In the genomic region with DNA sequence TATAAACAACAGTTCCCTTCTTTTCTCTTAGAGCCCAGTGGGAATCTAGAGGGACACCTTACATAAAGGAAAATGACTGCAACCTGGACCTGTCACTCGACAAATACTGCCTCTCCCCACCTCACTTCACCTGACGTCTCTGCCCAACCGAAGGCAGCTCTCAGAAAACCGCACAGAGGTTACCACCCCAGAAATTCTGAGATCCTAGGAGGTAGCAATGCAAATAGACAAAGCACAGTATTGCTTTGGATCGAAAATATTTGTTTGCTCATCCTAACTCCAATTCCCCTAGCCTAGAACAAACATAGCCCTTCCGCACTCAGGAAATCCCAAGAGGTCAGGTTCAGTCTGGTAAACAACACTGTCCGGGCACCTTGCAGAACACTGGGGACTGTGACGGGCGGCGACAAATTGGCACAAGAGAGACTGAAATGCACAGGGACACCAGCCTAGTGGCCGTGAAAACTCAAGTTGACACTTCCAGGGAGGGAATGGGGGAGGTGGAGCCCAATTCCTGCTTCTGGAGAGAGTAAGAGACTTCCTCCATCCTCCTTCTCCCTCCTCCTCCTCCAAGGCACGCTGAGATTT, we compare ENCODE assay signal across 8 cellular contexts. TPM values are rescaled to one million over a fixed set of nuclear protein-coding genes. Genes with fewer than 3 reads are reported as not detected.
A peak's percentile ranks its signal among the peaks of the same experiment; 100 is the strongest.
DNase-seq lines count a peak whose midpoint lies in the region; ATAC-seq and TF ChIP-seq lines count a peak whose summit lies in the region.

No MANE protein-coding gene starts in this region.

- peaks cover 37% of the 10 kb centered on the region for H3K9me3 ChIP-seq in left ventricle myocardium inferior (replicated peaks)

- H3K9ac ChIP-seq in rectal smooth muscle tissue (ENCODE audit: low read length) = peak overlapping the region; percentile 88

- peaks cover under 1% of the 10 kb centered on the region for H3K27me3 ChIP-seq in left ventricle myocardium inferior (ENCODE audit: low read depth)
- no peaks in the 10 kb centered on the region for H3K27me3 ChIP-seq in rectal smooth muscle tissue (ENCODE audit: control insufficient read depth, insufficient read depth, low read length)

- DNase-seq in activated T-cell treated with anti-CD3 and anti-CD28 coated beads for 4 hours (peak; percentile 5), NCI-H146 (lab: John Stamatoyannopoulos, UW) (peak; percentile 61), left ventricle myocardium inferior (no peak), D341Med (ENCODE audit: low spot score) (no peak)
- DNase-seq in activated T-cell treated with anti-CD3 and anti-CD28 coated beads, Interleukin-2, amount 50 U/mL, for 48 hours = no peak

- peaks cover under 1% of the 10 kb centered on the region for H3K27me3 Mint-ChIP-seq in activated naive CD8-positive, alpha-beta T cell

- peaks cover 25% of the 10 kb centered on the region for H3K9me3 Mint-ChIP-seq in activated naive CD8-positive, alpha-beta T cell (ENCODE audit: low read depth)

- H3K36me3 ChIP-seq in left ventricle myocardium inferior (peaks cover 10% of the 10 kb centered on the region), rectal smooth muscle tissue (ENCODE audit: control insufficient read depth, insufficient read depth, low read length) (no peaks in the 10 kb centered on the region)

- peak overlapping the region; percentile 79 for H3K4me3 ChIP-seq in left ventricle myocardium inferior
- peak overlapping the region; percentile 99 for H3K4me3 ChIP-seq in rectal smooth muscle tissue (ENCODE audit: low read length)

- H3K27ac ChIP-seq in left ventricle myocardium inferior (replicated peaks) = peak overlapping the region; percentile 95
- H3K27ac ChIP-seq in rectal smooth muscle tissue (ENCODE audit: low read depth, low read length) = peak overlapping the region; percentile 89

- TF ChIP-seq CTCF in left ventricle myocardium inferior (IDR thresholded peaks at IDR 0.05; ENCODE audit: borderline replicate concordance) = no peak

- peak overlapping the region; percentile 99 for H3K27ac Mint-ChIP-seq in activated naive CD8-positive, alpha-beta T cell

- peaks cover 36% of the 10 kb centered on the region for H3K4me1 ChIP-seq in left ventricle myocardium inferior
- peaks cover 6% of the 10 kb centered on the region for H3K4me1 ChIP-seq in rectal smooth muscle tissue (ENCODE audit: control insufficient read depth, insufficient read depth, low read length)

- H3K4me3 Mint-ChIP-seq in activated naive CD8-positive, alpha-beta T cell = peak overlapping the region; percentile 98

- peaks cover 42% of the 10 kb centered on the region for H3K4me1 Mint-ChIP-seq in activated naive CD8-positive, alpha-beta T cell (ENCODE audit: low read depth)

- peaks cover 28% of the 10 kb centered on the region for H3K36me3 Mint-ChIP-seq in activated naive CD8-positive, alpha-beta T cell

- peak; percentile 34 for ATAC-seq in HG02571 (IDR thresholded peaks at IDR 0.05; ENCODE audit: unreplicated experiment)

- intact Hi-C loops in left ventricle myocardium inferior (cut with micrococcal nuclease) = no loop called here

RNA-seq across cellular contexts. Expression of a gene that starts 0.4 kb away (rescaled TPM):
- total RNA-seq in left ventricle myocardium inferior = 42.3 TPM

RNA-seq across cellular contexts. Expression of a gene that starts 43.9 kb away (rescaled TPM):
- 0.88 TPM for total RNA-seq in left ventricle myocardium inferior

Comparison
In these comparisons a context has a peak if more than half of its experiments do, and no peak if none do; other contexts are left out.
1. DNase-seq: peak in activated T-cell treated with anti-CD3 and anti-CD28 coated beads for 4 hours (single experiment) and NCI-H146 (single experiment); none in activated T-cell treated with anti-CD3 and anti-CD28 coated beads, Interleukin-2, amount 50 U/mL, for 48 hours (0 of 2), left ventricle myocardium inferior (single experiment) and D341Med (single experiment).